ENCODE assay signal across 9 cellular contexts in genomic region chr3:188390347-188390718, GRCh38.
DNase-seq lines count a peak whose midpoint lies in the region; ATAC-seq and TF ChIP-seq lines count a peak whose summit lies in the region.
"Had no signal": no experiment of that assay in that cellular context is flagged by ENCODE, and none has a peak within 500 bp of the region (broad histone marks: within the 10 kb centered on the region; RNA-seq: fewer than 3 reads in every experiment).

No MANE protein-coding gene starts in this region.

- CTCF ChIA-PET in GM10248 (lab: Yijun Ruan, JAX) = interaction anchor here (1.2 kb wide), 1 partner anchor 10 kb away, joined by 3 read pairs; no protein-coding TSS in a partner anchor

- H3K9me3 Mint-ChIP-seq in HFFc6 = no peaks in the 10 kb centered on the region
- H3K9me3 Mint-ChIP-seq in activated naive CD4-positive, alpha-beta T cell treated with anti-CD3 and anti-CD28 coated beads, Interleukin-2, amount 50 U/mL, for 72 hours = no peaks in the 10 kb centered on the region
- H3K9me3 Mint-ChIP-seq in natural killer cell treated with Interleukin-12 subunit alpha and Interleukin-12 subunit beta and Interleukin-15 and Interleukin-18, amount 100 ng/mL, for 72 hours = no peaks in the 10 kb centered on the region
- H3K9me3 Mint-ChIP-seq: neural progenitor cell had no signal

- TF ChIP-seq CTCF in HFFc6 (IDR thresholded peaks at IDR 0.05) (no peak), GM10248 (IDR thresholded peaks at IDR 0.05; ENCODE audit: control extremely low read depth, extremely low read depth, low read depth, missing control alignments) (no peak)

- DNase-seq in HFFc6 = no peak
- DNase-seq in activated naive CD4-positive, alpha-beta T cell treated with anti-CD3 and anti-CD28 coated beads, Interleukin-2, amount 50 U/mL, for 72 hours (ENCODE audit: low spot score in 2 of 2) = no peak
- DNase-seq in natural killer cell treated with Interleukin-12 subunit alpha and Interleukin-12 subunit beta and Interleukin-15 and Interleukin-18, amount 100 ng/mL, for 72 hours (ENCODE audit: low spot score) = no peak
- DNase-seq in GM10248 (ENCODE audit: extremely low spot score) = no peak
- no peak for DNase-seq in NOMO-1 (lab: John Stamatoyannopoulos, UW; ENCODE audit: unreplicated experiment in 2 of 2)
- DNase-seq in NCI-H748 treated with DMSO at 0.1 percent for 48 hours (lab: John Stamatoyannopoulos, UW) = no peak
- DNase-seq in central memory CD4-positive, alpha-beta T cell = no peak

- H3K4me1 Mint-ChIP-seq in HFFc6 (ENCODE audit: low read depth) = peaks cover 54% of the 10 kb centered on the region
- H3K4me1 Mint-ChIP-seq in natural killer cell treated with Interleukin-12 subunit alpha and Interleukin-12 subunit beta and Interleukin-15 and Interleukin-18, amount 100 ng/mL, for 72 hours (ENCODE audit: low read depth in 2 of 2) = peaks cover 43 to 53% of the 10 kb centered on the region in 2 donors

- POLR2A ChIA-PET in GM10248 (lab: Yijun Ruan, JAX) = no interaction called here

- H3K4me3 Mint-ChIP-seq in HFFc6 = peak overlapping the region; percentile 49
- H3K4me3 Mint-ChIP-seq in natural killer cell treated with Interleukin-12 subunit alpha and Interleukin-12 subunit beta and Interleukin-15 and Interleukin-18, amount 100 ng/mL, for 72 hours = peak overlapping the region; percentile 31
- H3K4me3 Mint-ChIP-seq: neural progenitor cell had no signal

- 0 out of 2 replicates have a peak, but pooled peaks cover 4% of the 10 kb centered on the region for H3K36me3 Mint-ChIP-seq in HFFc6 (ENCODE audit: low read depth)
- peaks cover 0 to 6% of the 10 kb centered on the region in 2 donors for H3K36me3 Mint-ChIP-seq in activated naive CD4-positive, alpha-beta T cell treated with anti-CD3 and anti-CD28 coated beads, Interleukin-2, amount 50 U/mL, for 72 hours
- no peaks in the 10 kb centered on the region for H3K36me3 Mint-ChIP-seq in natural killer cell treated with Interleukin-12 subunit alpha and Interleukin-12 subunit beta and Interleukin-15 and Interleukin-18, amount 100 ng/mL, for 72 hours
- H3K36me3 Mint-ChIP-seq: neural progenitor cell had no signal

- peak overlapping the region; percentile 78 for H3K27ac Mint-ChIP-seq in HFFc6
- H3K27ac Mint-ChIP-seq in activated naive CD4-positive, alpha-beta T cell treated with anti-CD3 and anti-CD28 coated beads, Interleukin-2, amount 50 U/mL, for 72 hours = peak overlapping the region; percentile 74 to 90
- peak overlapping the region; percentile 34 to 78 for H3K27ac Mint-ChIP-seq in natural killer cell treated with Interleukin-12 subunit alpha and Interleukin-12 subunit beta and Interleukin-15 and Interleukin-18, amount 100 ng/mL, for 72 hours

- ATAC-seq in GM18517 (IDR thresholded peaks at IDR 0.05; ENCODE audit: unreplicated experiment) = peak; percentile 30
- ATAC-seq in activated naive CD4-positive, alpha-beta T cell treated with anti-CD3 and anti-CD28 coated beads, Interleukin-2, amount 50 U/mL, for 72 hours = peak in 1 of 2 donors; percentile 12
- ATAC-seq in natural killer cell treated with Interleukin-12 subunit alpha and Interleukin-12 subunit beta and Interleukin-15 and Interleukin-18, amount 100 ng/mL, for 72 hours = no peak

- no peaks in the 10 kb centered on the region for H3K27me3 Mint-ChIP-seq in HFFc6 (ENCODE audit: insufficient read depth)
- H3K27me3 Mint-ChIP-seq in natural killer cell treated with Interleukin-12 subunit alpha and Interleukin-12 subunit beta and Interleukin-15 and Interleukin-18, amount 100 ng/mL, for 72 hours = no peaks in the 10 kb centered on the region
